1 cellular context compared by ENCODE assay signal in genomic region chr4:67909910-67910905, GRCh38.
TF ChIP-seq lines count a peak whose summit lies in the region.

No MANE protein-coding gene starts in this region.

TF ChIP-seq in GM23338, 12 proteins besides CTCF, POLR2A, EP300 and RAD21 (continued from another document):
- no peak for TF ChIP-seq ZNF462 (CRISPR knock-in tag; IDR thresholded peaks at IDR 0.05)
- TF ChIP-seq STAT1 (IDR thresholded peaks at IDR 0.05; ENCODE audit: unreplicated experiment), result no peak
